In genomic region chr16:648786-649589, GRCh38 we compare ENCODE assay signal across 8 cellular contexts. TPM values are rescaled to one million over a fixed set of nuclear protein-coding genes. Genes with fewer than 3 reads are reported as not detected.
DNase-seq lines count a peak whose midpoint lies in the region; FAIRE-seq and TF ChIP-seq lines count a peak whose summit lies in the region.

WDR90 (plus strand) TSS chr16:649365; CDS start chr16:649417, 52 bp downstream.

- peaks cover 3% of the 10 kb centered on the region for H3K27me3 Mint-ChIP-seq in HFFc6 (ENCODE audit: insufficient read depth)

- H3K36me3 Mint-ChIP-seq in HFFc6 (ENCODE audit: low read depth): no peaks in the 10 kb centered on the region

- peaks cover 15% of the 10 kb centered on the region for H3K79me1 ChIP-seq in neuronal stem cell (ENCODE audit: low read depth, low read length)

- H3K27me3 ChIP-seq in neuronal stem cell (ENCODE audit: control insufficient read depth in 3 of 3, insufficient read depth in 3 of 3, low read depth in 1 of 3, low read length in 3 of 3): no peaks in the 10 kb centered on the region

- H3K4me3 ChIP-seq in neuronal stem cell (ENCODE audit: low read length in 2 of 2): peak within 1 kb of the TSS; percentile 80 to 89

- peak within 1 kb of the TSS; percentile 73 for H2BK12ac ChIP-seq in neuronal stem cell (ENCODE audit: low read length)

- no peak within 1 kb of the TSS for H4K8ac ChIP-seq in neuronal stem cell (ENCODE audit: low read depth, low read length)

- whole genome bisulfite sequencing in neuronal stem cell (ENCODE audit: extremely low coverage in 2 of 2, insufficient read length in 2 of 2, insufficient replicate concordance in 1 of 2), 2 donors: no CpG with 5 or more reads among the region's 90 CpGs

- peak within 1 kb of the TSS; percentile 97 for H3K18ac ChIP-seq in neuronal stem cell (ENCODE audit: low read length)

- peak; percentile 97 for DNase-seq in GM03348 (ENCODE audit: low spot score)
- DNase-seq in HFFc6: peak; percentile 80
- DNase-seq in NAMALWA (ENCODE audit: low spot score): peak; percentile 94
- peak; percentile 89 for DNase-seq in SK-N-DZ (ENCODE audit: low spot score)
- peak; percentile 95 for DNase-seq in activated naive CD4-positive, alpha-beta T cell treated with Interleukin-2 at 50 U/mL for 16 hours
- DNase-seq in frontal cortex (ENCODE audit: low spot score in 2 of 2): peak; percentile 100
- peak; percentile 86 for DNase-seq in neuronal stem cell (ENCODE audit: low spot score)
- peak; percentile 83 for DNase-seq in stromal cell of bone marrow (ENCODE audit: low read depth)

- no peak for TF ChIP-seq CTCF in HFFc6 (IDR thresholded peaks at IDR 0.05)

- H3K9me3 ChIP-seq in neuronal stem cell (replicated peaks in 1 of 2; ENCODE audit: control insufficient read depth in 2 of 2, insufficient read depth in 1 of 2, low read depth in 1 of 2, low read length in 2 of 2): no peaks in the 10 kb centered on the region

- H2BK15ac ChIP-seq in neuronal stem cell (ENCODE audit: low read length): peak within 1 kb of the TSS; percentile 92

- H3K14ac ChIP-seq in neuronal stem cell (ENCODE audit: low read length): peak within 1 kb of the TSS; percentile 89

- H3K27ac ChIP-seq in neuronal stem cell (replicated peaks; ENCODE audit: low read length): peak within 1 kb of the TSS; percentile 58

- peak within 1 kb of the TSS; percentile 11 for H3K4ac ChIP-seq in neuronal stem cell (ENCODE audit: low read length)

- peak within 1 kb of the TSS; percentile 69 for H2AFZ ChIP-seq in neuronal stem cell (ENCODE audit: low read length)

- H3K9ac ChIP-seq in neuronal stem cell (ENCODE audit: low read depth, low read length, poor library complexity): peak within 1 kb of the TSS; percentile 98

- peaks cover 9 to 16% of the 10 kb centered on the region in 2 donors for H3K4me1 ChIP-seq in neuronal stem cell (ENCODE audit: control insufficient read depth in 2 of 2, insufficient read depth in 1 of 2, low read depth in 1 of 2, low read length in 2 of 2)

- peak within 1 kb of the TSS; percentile 76 for H2BK120ac ChIP-seq in neuronal stem cell (ENCODE audit: low read depth, low read length)

- peaks cover 2 to 28% of the 10 kb centered on the region in 2 donors for H3K36me3 ChIP-seq in neuronal stem cell (replicated peaks in 1 of 2; ENCODE audit: control insufficient read depth in 2 of 2, insufficient read depth in 2 of 2, low read length in 2 of 2)

- H3K9me3 Mint-ChIP-seq in HFFc6: no peaks in the 10 kb centered on the region

- peak within 1 kb of the TSS; percentile 89 for H3K4me3 Mint-ChIP-seq in HFFc6

- H3K27ac Mint-ChIP-seq in HFFc6: peak within 1 kb of the TSS; percentile 88

- FAIRE-seq in frontal cortex (lab: Jason Lieb, UNC): no peak

- 0 out of 2 replicates have a peak, but pooled peaks cover 5% of the 10 kb centered on the region for H3K4me1 Mint-ChIP-seq in HFFc6 (ENCODE audit: low read depth)

- peak within 1 kb of the TSS; percentile 96 for H2BK5ac ChIP-seq in neuronal stem cell (ENCODE audit: low read length)

- no peak within 1 kb of the TSS for H4K91ac ChIP-seq in neuronal stem cell (ENCODE audit: low read depth, low read length, poor library complexity)

- H3K4me2 ChIP-seq in neuronal stem cell (ENCODE audit: insufficient read depth, low read length, poor library complexity, severe bottlenecking): peak within 1 kb of the TSS; percentile 83

- peak within 1 kb of the TSS; percentile 79 for H2AK5ac ChIP-seq in neuronal stem cell (ENCODE audit: low read depth, low read length)

- H3K23ac ChIP-seq in neuronal stem cell (ENCODE audit: low read depth, low read length, poor library complexity): peak within 1 kb of the TSS; percentile 95

RNA-seq across cellular contexts. Expression of gene WDR90, which starts in this region (rescaled TPM):
- 10 to 100 TPM; 11.6 to 19.0 (median 17.7) TPM for total RNA-seq in HFFc6 (2021; fragmentation: NEBNext Ultra II Directional; extraction: Animal tissue kit (Norgen Biotek cat#: 25700))
- 19.0 and 29.7 TPM in 2 replicates for polyA plus RNA-seq in SK-N-DZ (2014; cell fraction: cytosol; rRNA removed)
- polyA plus RNA-seq in SK-N-DZ (2014; cell fraction: nucleus; rRNA removed): 281 and 437 TPM in 2 replicates
- total RNA-seq in frontal cortex: 8.2 TPM
- polyA plus RNA-seq in neuronal stem cell (2013, experiment 1 of 2): 16.6 TPM
- polyA plus RNA-seq in neuronal stem cell (2013, experiment 2 of 2): 15.8 TPM

Comparison
In these comparisons a context has a peak if more than half of its experiments do, and no peak if none do; other contexts are left out.
1. Peak in every context shown above with its lines: DNase-seq, H3K4me3 ChIP-seq and H3K27ac ChIP-seq.